Comparison of ENCODE assay signal across 20 cellular contexts in the genomic region with DNA sequence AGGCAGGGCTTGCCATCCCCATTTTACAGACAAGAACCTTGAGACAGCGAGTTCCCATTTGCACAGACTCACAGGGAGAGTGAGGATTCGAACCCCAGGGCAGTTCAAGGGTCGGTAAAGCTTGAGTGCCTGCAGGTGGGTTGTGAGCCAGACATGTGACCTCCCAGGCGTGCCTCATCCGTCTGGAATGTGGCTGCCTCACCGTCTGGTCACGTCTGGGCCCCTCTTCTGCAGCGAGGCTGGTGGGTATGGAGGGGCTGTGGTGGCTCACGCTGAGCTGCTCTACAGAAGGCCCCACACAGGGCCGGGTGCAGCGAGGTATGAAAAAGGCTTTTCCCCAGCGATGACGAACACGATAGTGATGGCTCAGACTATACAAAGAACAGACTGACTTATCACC. TPM values are rescaled to one million over a fixed set of nuclear protein-coding genes. Genes with fewer than 3 reads are reported as not detected.
A peak's percentile ranks its signal among the peaks of the same experiment; 100 is the strongest.
DNase-seq lines count a peak whose midpoint lies in the region; ATAC-seq, FAIRE-seq and TF ChIP-seq lines count a peak whose summit lies in the region.
"Had no signal": no experiment of that assay in that cellular context is flagged by ENCODE, and none has a peak within 500 bp of the region (broad histone marks: within the 10 kb centered on the region; RNA-seq: fewer than 3 reads in every experiment).

No MANE protein-coding gene starts in this region.

- CTCF ChIA-PET in Caco-2 (lab: Charles Lee): no interaction called here
- CTCF ChIA-PET in activated CD4-positive, alpha-beta T cell treated with anti-CD3 and anti-CD28 coated beads, Interleukin-2, amount 10 ng/mL, durations not matched to agents 7 days and 5 days (lab: Charles Lee): no interaction called here

- H3K27ac ChIP-seq in HUES48 (ENCODE audit: low read depth, low read length) (peak overlapping the region; percentile 54), astrocyte (ENCODE audit: low read depth, low read length) (peak overlapping the region; percentile 77), kidney (ENCODE audit: low read depth in 2 of 2, low read length in 2 of 2) (no peak overlapping the region), dorsolateral prefrontal cortex (peak overlapping the region in 1 of 59 donors; percentile 88)
- H3K27ac ChIP-seq: psoas muscle, SK-N-MC had no signal

- H3K4me3 Mint-ChIP-seq in Caco-2 (ENCODE audit: unreplicated experiment): no peak overlapping the region
- peak overlapping the region; percentile 17 for H3K4me3 Mint-ChIP-seq in astrocyte (ENCODE audit: unreplicated experiment)
- no peak overlapping the region for H3K4me3 Mint-ChIP-seq in activated CD4-positive, alpha-beta T cell treated with anti-CD3 and anti-CD28 coated beads, Interleukin-2, amount 10 ng/mL, durations not matched to agents 7 days and 5 days
- H3K4me3 Mint-ChIP-seq: activated naive CD4-positive, alpha-beta T cell treated with anti-CD3 and anti-CD28 coated beads, Interleukin-2, amount 10 ng/mL, durations not matched to agents 7 days and 5 days; stimulated activated naive B cell treated with anti-CD40 and anti-IgM and Interleukin-4, amounts not matched to agents 10 μg/mL and 1 μg/mL and 100 μg/mL, for 72 hours had no signal

- FAIRE-seq in astrocyte (lab: Jason Lieb, UNC): no peak
- no peak for FAIRE-seq in kidney (lab: Jason Lieb, UNC)
- FAIRE-seq: GM12878 had no signal

- no peak overlapping the region for H3K9ac ChIP-seq in HUES48 (ENCODE audit: low read depth, low read length)
- H3K9ac ChIP-seq in astrocyte (ENCODE audit: low read length): peak overlapping the region; percentile 17
- no peak overlapping the region for H3K9ac ChIP-seq in kidney (ENCODE audit: low read length in 2 of 2)

- H4K20me1 ChIP-seq in astrocyte (ENCODE audit: insufficient read depth, low read length): no peaks in the 10 kb centered on the region

- intact Hi-C loops in Caco-2 (cut with micrococcal nuclease; ENCODE audit: unreplicated experiment) (no loop called here), kidney (cut with DNase I) (no loop called here), dorsolateral prefrontal cortex (cut with DNase I) (no loop called here)

- H3K4me1 Mint-ChIP-seq in Caco-2 (ENCODE audit: low read depth, unreplicated experiment) (peaks cover 7% of the 10 kb centered on the region), astrocyte (ENCODE audit: low read depth, unreplicated experiment) (peaks cover 25% of the 10 kb centered on the region)
- no peaks in the 10 kb centered on the region for H3K4me1 Mint-ChIP-seq in activated CD4-positive, alpha-beta T cell treated with anti-CD3 and anti-CD28 coated beads, Interleukin-2, amount 10 ng/mL, durations not matched to agents 7 days and 5 days
- H3K4me1 Mint-ChIP-seq: activated naive CD4-positive, alpha-beta T cell treated with anti-CD3 and anti-CD28 coated beads, Interleukin-2, amount 10 ng/mL, durations not matched to agents 7 days and 5 days; stimulated activated naive B cell treated with anti-CD40 and anti-IgM and Interleukin-4, amounts not matched to agents 10 μg/mL and 1 μg/mL and 100 μg/mL, for 72 hours had no signal

- H3K4me3 ChIP-seq in Caco-2 (ENCODE audit: low read depth, low read length): no peak overlapping the region
- H3K4me3 ChIP-seq in HUES48 (ENCODE audit: low read depth, low read length): no peak overlapping the region
- no peak overlapping the region for H3K4me3 ChIP-seq in astrocyte (ENCODE audit: insufficient read depth, low read depth, low read length)
- H3K4me3 ChIP-seq in kidney (ENCODE audit: low read length in 2 of 2): no peak overlapping the region
- H3K4me3 ChIP-seq in dorsolateral prefrontal cortex: no peak overlapping the region
- H3K4me3 ChIP-seq: GM12878, psoas muscle, SK-N-MC had no signal

- no peaks in the 10 kb centered on the region for H3K79me2 ChIP-seq in astrocyte (ENCODE audit: insufficient read depth, low read length)

- H3K27me3 Mint-ChIP-seq in Caco-2 (ENCODE audit: insufficient read depth, unreplicated experiment): peaks cover 3% of the 10 kb centered on the region
- peaks cover 7% of the 10 kb centered on the region for H3K27me3 Mint-ChIP-seq in astrocyte (ENCODE audit: low read depth, unreplicated experiment)
- peaks cover 12% of the 10 kb centered on the region for H3K27me3 Mint-ChIP-seq in activated CD4-positive, alpha-beta T cell treated with anti-CD3 and anti-CD28 coated beads, Interleukin-2, amount 10 ng/mL, durations not matched to agents 7 days and 5 days

- no peak overlapping the region for H3K27ac Mint-ChIP-seq in Caco-2 (ENCODE audit: unreplicated experiment)
- H3K27ac Mint-ChIP-seq in astrocyte (ENCODE audit: unreplicated experiment): peak overlapping the region; percentile 97
- no peak overlapping the region for H3K27ac Mint-ChIP-seq in activated CD4-positive, alpha-beta T cell treated with anti-CD3 and anti-CD28 coated beads, Interleukin-2, amount 10 ng/mL, durations not matched to agents 7 days and 5 days
- H3K27ac Mint-ChIP-seq: activated naive CD4-positive, alpha-beta T cell treated with anti-CD3 and anti-CD28 coated beads, Interleukin-2, amount 10 ng/mL, durations not matched to agents 7 days and 5 days; stimulated activated naive B cell treated with anti-CD40 and anti-IgM and Interleukin-4, amounts not matched to agents 10 μg/mL and 1 μg/mL and 100 μg/mL, for 72 hours had no signal

- H2AFZ ChIP-seq in astrocyte (ENCODE audit: low read depth, low read length): peak overlapping the region; percentile 15

- no peaks in the 10 kb centered on the region for H3K9me3 ChIP-seq in Caco-2
- H3K9me3 ChIP-seq in HUES48 (ENCODE audit: control insufficient read depth, insufficient read depth, low read length): no peaks in the 10 kb centered on the region
- H3K9me3 ChIP-seq in astrocyte (ENCODE audit: insufficient read depth, low read depth, low read length): no peaks in the 10 kb centered on the region
- H3K9me3 ChIP-seq in kidney (ENCODE audit: control insufficient read depth in 1 of 2, low read length in 2 of 2): no peaks in the 10 kb centered on the region
- H3K9me3 ChIP-seq: psoas muscle had no signal

- BruUV-seq in Caco-2 (replicated peaks; lab: Mats Ljungman, UMichigan): no TSS peak

- H3K9me3 Mint-ChIP-seq in Caco-2 (ENCODE audit: unreplicated experiment) (no peaks in the 10 kb centered on the region), astrocyte (ENCODE audit: unreplicated experiment) (peaks cover 2% of the 10 kb centered on the region)
- H3K9me3 Mint-ChIP-seq in activated CD4-positive, alpha-beta T cell treated with anti-CD3 and anti-CD28 coated beads, Interleukin-2, amount 10 ng/mL, durations not matched to agents 7 days and 5 days: no peaks in the 10 kb centered on the region
- H3K9me3 Mint-ChIP-seq: activated naive CD4-positive, alpha-beta T cell treated with anti-CD3 and anti-CD28 coated beads, Interleukin-2, amount 10 ng/mL, durations not matched to agents 7 days and 5 days; stimulated activated naive B cell treated with anti-CD40 and anti-IgM and Interleukin-4, amounts not matched to agents 10 μg/mL and 1 μg/mL and 100 μg/mL, for 72 hours had no signal

- POLR2A ChIA-PET in Caco-2 (lab: Charles Lee): no interaction called here
- POLR2A ChIA-PET in activated CD4-positive, alpha-beta T cell treated with anti-CD3 and anti-CD28 coated beads, Interleukin-2, amount 10 ng/mL, durations not matched to agents 7 days and 5 days (lab: Charles Lee): no interaction called here

- no peak for TF ChIP-seq CTCF in Caco-2 (IDR thresholded peaks at IDR 0.05; ENCODE audit: insufficient read depth in 1 of 2, low read depth in 1 of 2, low read length in 1 of 2, severe bottlenecking in 1 of 2, unreplicated experiment in 1 of 2)
- TF ChIP-seq CTCF in astrocyte (IDR thresholded peaks at IDR 0.05; ENCODE audit: insufficient read depth, low read depth, low read length): no peak
- TF ChIP-seq CTCF in kidney (IDR thresholded peaks at IDR 0.05; ENCODE audit: borderline replicate concordance, extremely low read depth, insufficient read depth): no peak
- no peak for TF ChIP-seq CTCF in dorsolateral prefrontal cortex (IDR thresholded peaks at IDR 0.05 in 54 of 56, conservative IDR thresholded peaks at IDR 0.05 in 2 of 56; ENCODE audit: low read depth in 1 of 56, partially characterized antibody in 56 of 56)

- H3K4me1 ChIP-seq in Caco-2 (peaks cover 12% of the 10 kb centered on the region), HUES48 (ENCODE audit: control insufficient read depth, insufficient read depth, low read length) (peaks cover 4% of the 10 kb centered on the region; the same call in 1 of the 2 replicates), astrocyte (ENCODE audit: insufficient read depth, low read length) (peaks cover 17% of the 10 kb centered on the region), kidney (ENCODE audit: control insufficient read depth in 1 of 2, insufficient read depth in 1 of 2, low read depth in 1 of 2, low read length in 2 of 2) (no peaks in the 10 kb centered on the region)
- H3K4me1 ChIP-seq: psoas muscle had no signal

- DNase-seq in Caco-2 (peak; percentile 27 to 46), astrocyte (ENCODE audit: low read depth) (peak; percentile 92), kidney (peak; percentile 79), dorsolateral prefrontal cortex (no peak), NCI-H82 treated with DMSO at 0.1 percent for 48 hours (lab: John Stamatoyannopoulos, UW; ENCODE audit: unreplicated experiment) (no peak)
- no peak for DNase-seq in activated CD4-positive, alpha-beta T cell treated with anti-CD3 and anti-CD28 coated beads, Interleukin-2, amount 10 ng/mL, durations not matched to agents 7 days and 5 days
- DNase-seq: activated naive CD4-positive, alpha-beta T cell treated with anti-CD3 and anti-CD28 coated beads, Interleukin-2, amount 10 ng/mL, durations not matched to agents 7 days and 5 days; DMS 273 treated with DMSO at 0.1 percent for 48 hours; erythroblast; NCI-H2081 treated with DMSO at 0.1 percent for 48 hours; NK-92 treated with Interleukin-12 subunit alpha and Interleukin-12 subunit beta, amount 100 ng/mL, for 24 hours; psoas muscle; stimulated activated CD4-positive, alpha-beta T cell treated with anti-CD3 and anti-CD28 coated beads, Interleukin-4, amount 100 ng/mL, for 4 hours; stimulated activated naive B cell treated with anti-CD40 and anti-IgM and Interleukin-4, amounts not matched to agents 10 μg/mL and 1 μg/mL and 100 μg/mL, for 72 hours had no signal

- H3K36me3 Mint-ChIP-seq in Caco-2 (ENCODE audit: insufficient read depth, unreplicated experiment) (no peaks in the 10 kb centered on the region), astrocyte (ENCODE audit: low read depth, unreplicated experiment) (no peaks in the 10 kb centered on the region)
- H3K36me3 Mint-ChIP-seq in activated CD4-positive, alpha-beta T cell treated with anti-CD3 and anti-CD28 coated beads, Interleukin-2, amount 10 ng/mL, durations not matched to agents 7 days and 5 days (ENCODE audit: low read depth): no peaks in the 10 kb centered on the region
- H3K36me3 Mint-ChIP-seq: activated naive CD4-positive, alpha-beta T cell treated with anti-CD3 and anti-CD28 coated beads, Interleukin-2, amount 10 ng/mL, durations not matched to agents 7 days and 5 days; stimulated activated naive B cell treated with anti-CD40 and anti-IgM and Interleukin-4, amounts not matched to agents 10 μg/mL and 1 μg/mL and 100 μg/mL, for 72 hours had no signal

- no peak for ATAC-seq in HG02870 (IDR thresholded peaks at IDR 0.05; ENCODE audit: unreplicated experiment)
- ATAC-seq: GM12878; psoas muscle; stimulated activated naive B cell treated with anti-CD40 and anti-IgM and Interleukin-4, amounts not matched to agents 10 μg/mL and 1 μg/mL and 100 μg/mL, for 72 hours had no signal

- H3K4me2 ChIP-seq in astrocyte (ENCODE audit: low read length): peak overlapping the region; percentile 34

- H3K36me3 ChIP-seq in Caco-2 (ENCODE audit: control insufficient read depth, insufficient read depth, low read length) (no peaks in the 10 kb centered on the region), HUES48 (ENCODE audit: control insufficient read depth, insufficient read depth, low read length) (no peaks in the 10 kb centered on the region), astrocyte (ENCODE audit: insufficient read depth, low read length) (no peaks in the 10 kb centered on the region), kidney (ENCODE audit: control insufficient read depth in 1 of 2, insufficient read depth in 2 of 2, low read length in 2 of 2) (no peaks in the 10 kb centered on the region)

- H3K27me3 ChIP-seq in Caco-2 (replicated peaks; ENCODE audit: control insufficient read depth, insufficient read depth, low read length): no peaks in the 10 kb centered on the region
- H3K27me3 ChIP-seq in HUES48 (ENCODE audit: control insufficient read depth, insufficient read depth, low read length): no peaks in the 10 kb centered on the region
- H3K27me3 ChIP-seq in astrocyte (ENCODE audit: insufficient read depth, low read length): no peaks in the 10 kb centered on the region
- H3K27me3 ChIP-seq in dorsolateral prefrontal cortex: peaks cover 0 to 12% (median 0%) of the 10 kb centered on the region in 45 donors

RNA-seq across cellular contexts. Expression of gene LHX1, which starts 35.8 kb away (rescaled TPM):
- 0.37 TPM in 1 of 2 replicates, not detected in the other for total RNA-seq in Caco-2 (2022)
- 10.8 and 11.8 TPM in 2 replicates for total RNA-seq in astrocyte
- 18.4 TPM for total RNA-seq in kidney
- polyA plus RNA-seq in kidney (ENCODE audit: insufficient read depth, low read depth, low replicate concordance): 10.6 TPM
- 1 to 10 TPM in 9 of 120 experiments, under 1 TPM in 32, not detected in 79; 0.14 to 1.8 (median 0.49) TPM for total RNA-seq in dorsolateral prefrontal cortex
- not detected for total RNA-seq in activated CD4-positive, alpha-beta T cell treated with anti-CD3 and anti-CD28 coated beads, Interleukin-2, amount 10 ng/mL, durations not matched to agents 7 days and 5 days
- total RNA-seq: GM12878, LHCN-M2, psoas muscle, ureter had no signal
- polyA plus RNA-seq: GM12878, psoas muscle had no signal

RNA-seq across cellular contexts. Expression of gene AATF, which starts 47.2 kb away (rescaled TPM):
- total RNA-seq in Caco-2 (2022): 81.7 and 87.6 TPM in 2 replicates
- total RNA-seq in astrocyte: 47.1 and 49.1 TPM in 2 replicates
- total RNA-seq in kidney: 36.8 TPM
- 50.4 TPM for polyA plus RNA-seq in kidney (ENCODE audit: insufficient read depth, low read depth, low replicate concordance)
- total RNA-seq in dorsolateral prefrontal cortex: 10 to 100 TPM; 23.9 to 55.3 (median 33.6) TPM
- total RNA-seq in activated CD4-positive, alpha-beta T cell treated with anti-CD3 and anti-CD28 coated beads, Interleukin-2, amount 10 ng/mL, durations not matched to agents 7 days and 5 days: 10 to 100 TPM; 79.6 to 83.6 TPM

Comparison
In these comparisons a context has a peak if more than half of its experiments do, and no peak if none do; other contexts are left out.
1. DNase-seq: peak in Caco-2 (2 of 2), astrocyte (single experiment) and kidney (single experiment); none in dorsolateral prefrontal cortex (0 of 10), activated CD4-positive, alpha-beta T cell treated with anti-CD3 and anti-CD28 coated beads, Interleukin-2, amount 10 ng/mL, durations not matched to agents 7 days and 5 days (single experiment) and NCI-H82 treated with DMSO at 0.1 percent for 48 hours (single experiment).
2. H3K27ac ChIP-seq: peak in HUES48 (single experiment) and astrocyte (single experiment); none in kidney (0 of 2).